Comparison of ENCODE assay signal across 6 cellular contexts in the genomic region with DNA sequence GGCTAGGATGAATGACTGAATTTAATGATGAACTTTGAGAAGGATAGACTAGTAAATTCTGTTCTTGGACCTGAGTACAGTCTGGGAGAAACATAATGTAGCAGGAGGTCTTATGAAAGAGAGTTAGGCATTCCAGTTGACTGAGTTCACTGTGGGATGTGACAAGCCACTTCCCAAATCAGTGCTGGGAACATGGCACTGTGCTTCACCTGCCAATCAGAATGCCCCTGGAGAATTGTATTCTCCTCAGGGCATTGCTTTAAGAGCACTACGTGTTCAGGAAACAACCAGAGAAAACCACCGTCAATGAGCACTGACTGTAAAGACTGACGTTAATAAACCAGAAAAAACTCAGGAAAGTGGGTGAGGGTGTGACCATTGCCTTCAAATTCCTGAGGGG. TPM values are rescaled to one million over a fixed set of nuclear protein-coding genes. Genes with fewer than 3 reads are reported as not detected.
A peak's percentile ranks its signal among the peaks of the same experiment; 100 is the strongest.
DNase-seq lines count a peak whose midpoint lies in the region; ATAC-seq and TF ChIP-seq lines count a peak whose summit lies in the region.

No MANE protein-coding gene starts in this region.

- peak overlapping the region; percentile 97 to 98 (median 98) for H3K27ac ChIP-seq in sigmoid colon

- H3K9me3 ChIP-seq in sigmoid colon = no peaks in the 10 kb centered on the region

- H3K4me3 ChIP-seq in LNCaP clone FGC (ENCODE audit: low read depth, low read length) = peak overlapping the region; percentile 71
- peak overlapping the region; percentile 70 to 92 (median 76) for H3K4me3 ChIP-seq in sigmoid colon

- TF ChIP-seq CTCF in LNCaP clone FGC (IDR thresholded peaks at IDR 0.05; ENCODE audit: control insufficient read depth, extremely low read depth, insufficient read depth) = no peak
- no peak for TF ChIP-seq CTCF in sigmoid colon (IDR thresholded peaks at IDR 0.05)

- TF ChIP-seq EP300 in sigmoid colon (IDR thresholded peaks at IDR 0.05) = peak; percentile 41 to 92 (median 78)

- no peak for DNase-seq in LNCaP clone FGC (ENCODE audit: low read depth)
- peak; percentile 82 for DNase-seq in sigmoid colon
- DNase-seq in NCI-H2029 (lab: John Stamatoyannopoulos, UW) = no peak

- peaks cover 37% of the 10 kb centered on the region for H3K36me3 Mint-ChIP-seq in dendritic cell treated with granulocyte-macrophage colony-stimulating factor and Interleukin-4, amounts not matched to agents 40 ng/mL and 50 ng/mL, for 4 days (ENCODE audit: low read depth)

- ATAC-seq in HG02623 (IDR thresholded peaks at IDR 0.05; ENCODE audit: unreplicated experiment) (no peak), HG03354 (IDR thresholded peaks at IDR 0.05; ENCODE audit: poor library complexity, severe bottlenecking, unreplicated experiment) (no peak)

- intact Hi-C loops in dendritic cell treated with granulocyte-macrophage colony-stimulating factor and Interleukin-4, amounts not matched to agents 40 ng/mL and 50 ng/mL, for 4 days (cut with micrococcal nuclease) = loop anchor here (2.0 kb wide), 1 partner anchor 55 kb away; a partner anchor contains a TSS
- intact Hi-C loops in sigmoid colon (cut with DNase I) = loop anchor here (1.0 to 10.0 kb wide), 2 partner anchors 31 to 665 kb away; no protein-coding TSS in a partner anchor

- H3K27ac Mint-ChIP-seq in dendritic cell treated with granulocyte-macrophage colony-stimulating factor and Interleukin-4, amounts not matched to agents 40 ng/mL and 50 ng/mL, for 4 days = peak overlapping the region; percentile 95

- H3K4me1 Mint-ChIP-seq in dendritic cell treated with granulocyte-macrophage colony-stimulating factor and Interleukin-4, amounts not matched to agents 40 ng/mL and 50 ng/mL, for 4 days (ENCODE audit: low read depth) = peaks cover 69% of the 10 kb centered on the region

- H3K27me3 Mint-ChIP-seq in dendritic cell treated with granulocyte-macrophage colony-stimulating factor and Interleukin-4, amounts not matched to agents 40 ng/mL and 50 ng/mL, for 4 days = peaks cover 2% of the 10 kb centered on the region

- peak overlapping the region; percentile 90 for H3K4me3 Mint-ChIP-seq in dendritic cell treated with granulocyte-macrophage colony-stimulating factor and Interleukin-4, amounts not matched to agents 40 ng/mL and 50 ng/mL, for 4 days

- peaks cover 0 to 13% (median 10%) of the 10 kb centered on the region in 4 donors for H3K36me3 ChIP-seq in sigmoid colon

- no peaks in the 10 kb centered on the region for H3K27me3 ChIP-seq in sigmoid colon

- 50 to 67% methylated on average over 3 of the region's 3 CpGs for WGBS in sigmoid colon, 2 donors

- TF ChIP-seq POLR2A in sigmoid colon (IDR thresholded peaks at IDR 0.05) = peak in 1 of 2 donors; percentile 40

- no peaks in the 10 kb centered on the region for H3K9me3 Mint-ChIP-seq in dendritic cell treated with granulocyte-macrophage colony-stimulating factor and Interleukin-4, amounts not matched to agents 40 ng/mL and 50 ng/mL, for 4 days

- peaks cover 0 to 63% (median 56%) of the 10 kb centered on the region in 4 donors for H3K4me1 ChIP-seq in sigmoid colon

RNA-seq across cellular contexts. Expression of a gene that starts 1.2 kb away (rescaled TPM):
- 100 to 1,000 TPM in 1 of 4 donors, 10 to 100 TPM in 3; 70.6 to 112 (median 83.1) TPM for total RNA-seq in sigmoid colon
- polyA plus RNA-seq in sigmoid colon = 10 to 100 TPM; 21.3 to 28.8 (median 24.2) TPM

RNA-seq across cellular contexts. Expression of a gene that starts 1.5 kb away (rescaled TPM):
- over 10,000 TPM in 2 of 4 donors, 1,000 to 10,000 TPM in 2; 2,523 to 26,387 (median 8,883) TPM for total RNA-seq in sigmoid colon
- 100 to 1,000 TPM in 1 of 3 donors, not detected in 2; 480 TPM for polyA plus RNA-seq in sigmoid colon

RNA-seq across cellular contexts. Expression of a gene that starts 5.7 kb away (rescaled TPM):
- total RNA-seq in sigmoid colon = 1 to 10 TPM in 3 of 4 donors, under 1 TPM in 1; 0.99 to 3.3 (median 1.4) TPM
- 1 to 10 TPM in 2 of 3 donors, under 1 TPM in 1; 0.60 to 9.0 (median 1.6) TPM for polyA plus RNA-seq in sigmoid colon

RNA-seq across cellular contexts. Expression of a gene that starts 8.6 kb away (rescaled TPM):
- total RNA-seq in sigmoid colon = under 1 TPM in 2 of 4 donors, not detected in 2; 0.81 to 0.82 TPM
- polyA plus RNA-seq in sigmoid colon = 10 to 100 TPM in 1 of 3 donors, 1 to 10 TPM in 1, not detected in 1; 1.8 to 15.9 TPM

RNA-seq across cellular contexts. Expression of a gene that starts 14.4 kb away (rescaled TPM):
- under 1 TPM in 2 of 4 donors, not detected in 2; 0.33 to 0.71 TPM for total RNA-seq in sigmoid colon
- polyA plus RNA-seq in sigmoid colon = 1 to 10 TPM in 1 of 3 donors, not detected in 2; 1.7 TPM
